ENCODE assay signal across 25 cellular contexts in genomic region chr1:204338997-204339396, GRCh38. TPM values are rescaled to one million over a fixed set of nuclear protein-coding genes. Genes with fewer than 3 reads are reported as not detected.
"Had no signal": no experiment of that assay in that cellular context is flagged by ENCODE, and none has a peak within 500 bp of the region (broad histone marks: within the 10 kb centered on the region; RNA-seq: fewer than 3 reads in every experiment).

No MANE protein-coding gene starts in this region.

- H3K27ac ChIP-seq: PC-9, VCaP had no signal

- H3K9me3 ChIP-seq: MG63 had no signal

- H3K4me2 ChIP-seq: PC-9 had no signal

- H3K4me1 Mint-ChIP-seq: activated CD4-positive, alpha-beta T cell treated with anti-CD3 and anti-CD28 coated beads, Interleukin-2, amount 10 ng/mL, durations not matched to agents 7 days and 5 days; activated naive CD8-positive, alpha-beta T cell treated with anti-CD3 and anti-CD28 coated beads, Interleukin-2, amount 50 U/mL, for 24 hours; central memory CD8-positive, alpha-beta T cell had no signal

- H3K4me3 Mint-ChIP-seq: activated CD4-positive, alpha-beta memory T cell treated with anti-CD3 and anti-CD28 coated beads for 36 hours; activated CD4-positive, alpha-beta T cell treated with anti-CD3 and anti-CD28 coated beads, Interleukin-2, amount 10 ng/mL, durations not matched to agents 7 days and 5 days; activated naive CD8-positive, alpha-beta T cell treated with anti-CD3 and anti-CD28 coated beads, Interleukin-2, amount 50 U/mL, for 24 hours; activated T-cell treated with anti-CD3 and anti-CD28 coated beads, Interleukin-2, amount 50 U/mL, for 4 hours; central memory CD8-positive, alpha-beta T cell had no signal

- DNase-seq: activated CD4-positive, alpha-beta memory T cell treated with anti-CD3 and anti-CD28 coated beads for 36 hours; activated CD4-positive, alpha-beta T cell treated with anti-CD3 and anti-CD28 coated beads, Interleukin-2, amount 10 ng/mL, durations not matched to agents 7 days and 5 days; activated CD4-positive, CD25-positive, alpha-beta regulatory T cell; activated CD8-positive, alpha-beta memory T cell treated with anti-CD3 and anti-CD28 coated beads for 24 hours; activated effector memory CD4-positive, alpha-beta T cell treated with anti-CD3 and anti-CD28 coated beads, Interleukin-2, amount 50 U/mL, for 16 hours; activated naive CD4-positive, alpha-beta T cell treated with Interleukin-2 at 50 U/mL for 16 hours; activated naive CD8-positive, alpha-beta T cell treated with anti-CD3 and anti-CD28 coated beads, Interleukin-2, amount 50 U/mL, for 24 hours; activated T-cell treated with anti-CD3 and anti-CD28 coated beads, Interleukin-2, amount 50 U/mL, for 4 hours; amygdala; MG63; MV-4-11; NCI-H1092 treated with DMSO at 0.1 percent for 48 hours; NCI-H1436 treated with DMSO at 0.1 percent for 48 hours; NCI-H187; NCI-H345; NCI-H526; SHP77 treated with DMSO at 0.1 percent for 48 hours; T-helper 1 cell had no signal

- H3K27me3 Mint-ChIP-seq: activated CD4-positive, alpha-beta T cell treated with anti-CD3 and anti-CD28 coated beads, Interleukin-2, amount 10 ng/mL, durations not matched to agents 7 days and 5 days; activated naive CD8-positive, alpha-beta T cell treated with anti-CD3 and anti-CD28 coated beads, Interleukin-2, amount 50 U/mL, for 24 hours had no signal

- H3K4me3 ChIP-seq: MG63, PC-9 had no signal

- ATAC-seq: activated naive CD4-positive, alpha-beta T cell treated with anti-CD3 and anti-CD28 coated beads, Interleukin-2, amount 50 U/mL, for 72 hours; activated naive CD8-positive, alpha-beta T cell treated with anti-CD3 and anti-CD28 coated beads, Interleukin-2, amount 50 U/mL, for 24 hours; activated T-cell treated with anti-CD3 and anti-CD28 coated beads, Interleukin-2, amount 50 U/mL, for 4 hours had no signal

- H3K36me3 Mint-ChIP-seq: activated CD4-positive, alpha-beta memory T cell treated with anti-CD3 and anti-CD28 coated beads for 36 hours; activated naive CD4-positive, alpha-beta T cell treated with anti-CD3 and anti-CD28 coated beads, Interleukin-2, amount 50 U/mL, for 72 hours; brain had no signal

- FAIRE-seq: astrocyte had no signal

- H3K9me3 Mint-ChIP-seq: activated CD4-positive, alpha-beta memory T cell treated with anti-CD3 and anti-CD28 coated beads for 36 hours; activated CD4-positive, alpha-beta T cell treated with anti-CD3 and anti-CD28 coated beads, Interleukin-2, amount 10 ng/mL, durations not matched to agents 7 days and 5 days; activated naive CD4-positive, alpha-beta T cell treated with anti-CD3 and anti-CD28 coated beads, Interleukin-2, amount 50 U/mL, for 72 hours; activated naive CD8-positive, alpha-beta T cell treated with anti-CD3 and anti-CD28 coated beads, Interleukin-2, amount 50 U/mL, for 24 hours; activated T-cell treated with anti-CD3 and anti-CD28 coated beads, Interleukin-2, amount 50 U/mL, for 4 hours; brain; central memory CD8-positive, alpha-beta T cell had no signal

- H3K27me3 ChIP-seq: MG63 had no signal

- H3K36me3 ChIP-seq: MG63 had no signal

- H2AFZ ChIP-seq: PC-9 had no signal

- H3K27ac Mint-ChIP-seq: activated CD4-positive, alpha-beta memory T cell treated with anti-CD3 and anti-CD28 coated beads for 36 hours; activated CD4-positive, alpha-beta T cell treated with anti-CD3 and anti-CD28 coated beads, Interleukin-2, amount 10 ng/mL, durations not matched to agents 7 days and 5 days; activated naive CD4-positive, alpha-beta T cell treated with anti-CD3 and anti-CD28 coated beads, Interleukin-2, amount 50 U/mL, for 72 hours; activated naive CD8-positive, alpha-beta T cell treated with anti-CD3 and anti-CD28 coated beads, Interleukin-2, amount 50 U/mL, for 24 hours had no signal

RNA-seq across cellular contexts. Expression of gene PLEKHA6, which starts 20.7 kb away (rescaled TPM):
- total RNA-seq: activated CD4-positive, alpha-beta T cell treated with anti-CD3 and anti-CD28 coated beads, Interleukin-2, amount 10 ng/mL, durations not matched to agents 7 days and 5 days; SK-MEL-5 had no signal
